ENCODE assay signal across 23 cellular contexts in the genomic region with DNA sequence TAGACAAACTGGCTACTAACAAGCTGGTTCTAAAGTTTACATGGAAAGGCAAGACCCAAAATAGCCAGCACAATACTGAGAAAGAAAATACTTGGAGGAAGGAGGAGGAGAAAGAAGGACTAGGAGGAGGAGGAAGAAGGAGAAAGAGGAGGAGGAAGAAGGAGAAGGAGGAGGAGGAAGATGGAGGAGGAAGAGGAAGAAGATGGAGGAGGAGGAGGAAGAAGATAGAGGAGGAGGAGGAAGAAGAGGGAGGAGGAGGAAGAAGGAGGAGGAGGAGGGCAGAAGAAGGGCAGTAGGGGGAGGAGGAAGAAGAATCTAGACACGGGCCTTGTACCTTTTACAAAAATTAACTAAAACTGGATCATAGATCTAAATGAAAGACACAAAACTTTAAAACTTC.
"Had no signal": no experiment of that assay in that cellular context is flagged by ENCODE, and none has a peak within 500 bp of the region (broad histone marks: within the 10 kb centered on the region; RNA-seq: fewer than 3 reads in every experiment).

No MANE protein-coding gene starts in this region.

- H3K4me3 ChIP-seq: stomach, suprapubic skin, testis, thoracic aorta, thyroid gland, tibial artery, transverse colon, upper lobe of left lung, upper lobe of right lung, uterus, vagina had no signal

- H3K27me3 ChIP-seq: stomach, suprapubic skin, testis, thyroid gland, tibial artery, transverse colon, upper lobe of left lung, upper lobe of right lung, uterus, vagina had no signal

- H3K27ac ChIP-seq: stomach, suprapubic skin, testis, thoracic aorta, thyroid gland, tibial artery, transverse colon, upper lobe of left lung, upper lobe of right lung, uterus, vagina had no signal

- H3K4me1 ChIP-seq: stomach, suprapubic skin, testis, thyroid gland, tibial artery, transverse colon, upper lobe of left lung, upper lobe of right lung, uterus, vagina had no signal

- H3K36me3 ChIP-seq: stomach, suprapubic skin, thoracic aorta, thyroid gland, tibial artery, transverse colon, upper lobe of left lung, upper lobe of right lung, uterus, vagina had no signal

- DNase-seq: stimulated activated CD4-positive, alpha-beta T cell treated with anti-CD3 and anti-CD28 coated beads, Interleukin-2, amount 100 ng/mL, for 48 hours; stimulated activated CD4-positive, alpha-beta T cell treated with anti-CD3 and anti-CD28 coated beads, Interleukin-4, amount 100 ng/mL, for 1 hour; stimulated activated CD4-positive, alpha-beta T cell treated with anti-CD3 and anti-CD28 coated beads, Interleukin-4, amount 100 ng/mL, for 24 hours; stimulated activated CD4-positive, alpha-beta T cell treated with anti-CD3 and anti-CD28 coated beads, Interleukin-4, amount 100 ng/mL, for 4 hours; stimulated activated CD8-positive, alpha-beta memory T cell treated with anti-CD3 and anti-CD28 coated beads, Interleukin-4, amount 100 ng/mL, for 48 hours; stimulated activated naive B cell treated with anti-CD40 and anti-IgM and Interleukin-4, amounts not matched to agents 10 μg/mL and 1 μg/mL and 100 μg/mL, for 72 hours; stimulated activated naive CD4-positive, alpha-beta T cell; stimulated activated naive CD4-positive, alpha-beta T cell treated with Interleukin-2 at 50 U/mL for 16 hours; stimulated activated naive CD8-positive, alpha-beta T cell treated with anti-CD3 and anti-CD28 coated beads, Interleukin-15, amount 100 ng/mL, for 72 hours; stimulated activated naive CD8-positive, alpha-beta T cell treated with anti-CD3 and anti-CD28 coated beads, Interleukin-15, Interleukin-2, amounts not matched to agents 100 U/mL and 50 U/mL, for 24 hours; stomach; substantia nigra; testis; thyroid gland; tibial artery; transverse colon; trophoblast cell; upper lobe of left lung; upper lobe of right lung; uterus had no signal

- H3K9me3 ChIP-seq: stomach, suprapubic skin, testis, thoracic aorta, thyroid gland, tibial artery, transverse colon, upper lobe of left lung, upper lobe of right lung, uterus, vagina had no signal
